ENCODE assay signal across 1 cellular context in genomic region chr1:26697978-26698849, GRCh38.
TF ChIP-seq lines count a peak whose summit lies in the region.

No MANE protein-coding gene starts in this region.

TF ChIP-seq in K562, 482 proteins besides CTCF, POLR2A, EP300 and RAD21 (continued from another document and continues in another):
- TF ChIP-seq PHB2 (IDR thresholded peaks at IDR 0.05; ENCODE audit: low read depth) (no peak), PTBP1 (IDR thresholded peaks at IDR 0.05; ENCODE audit: low read depth, low read length) (no peak), ATF1 (CRISPR knock-in tag; IDR thresholded peaks at IDR 0.05) (no peak), ATF1 (tag; IDR thresholded peaks at IDR 0.05) (peak; percentile 90), PHF20 (IDR thresholded peaks at IDR 0.05; ENCODE audit: partially characterized antibody) (no peak), THAP7 (CRISPR knock-in tag; IDR thresholded peaks at IDR 0.05) (no peak), TAF9B (IDR thresholded peaks at IDR 0.05; ENCODE audit: partially characterized antibody) (peak; percentile 57), KAT8 (IDR thresholded peaks at IDR 0.05; ENCODE audit: low read depth) (no peak), ZNF384 (IDR thresholded peaks at IDR 0.05; ENCODE audit: low read depth, low read length) (peak; percentile 3; the same call in 1 of the 2 replicates), E2F5 (CRISPR knock-in tag; IDR thresholded peaks at IDR 0.05) (no peak), ZNF134 (CRISPR knock-in tag; conservative IDR thresholded peaks at IDR 0.05) (no peak), POLR2G (IDR thresholded peaks at IDR 0.05; ENCODE audit: low read depth, low read length) (peak; percentile 83), NBN (IDR thresholded peaks at IDR 0.05; ENCODE audit: low read depth) (no peak; the same call in 1 of the 2 replicates), NR4A1 (CRISPR knock-in tag; IDR thresholded peaks at IDR 0.05) (no peak), NR4A1 (tag; IDR thresholded peaks at IDR 0.05) (no peak), SMAD2 (IDR thresholded peaks at IDR 0.05; ENCODE audit: low read depth, low read length) (no peak), CHD1 (IDR thresholded peaks at IDR 0.05; ENCODE audit: low read length) (peak; percentile 81), SRSF1 (IDR thresholded peaks at IDR 0.05; ENCODE audit: low read depth, low read length) (no peak), JUNB (CRISPR knock-in tag; conservative IDR thresholded peaks at IDR 0.05) (no peak), FOXK1 (CRISPR knock-in tag; IDR thresholded peaks at IDR 0.05; ENCODE audit: borderline replicate concordance) (0 out of 2 replicates have a peak, but pooled peaks have one; percentile 53), CTBP1 (IDR thresholded peaks at IDR 0.05; ENCODE audit: borderline replicate concordance) (peak; percentile 95), HBP1 (CRISPR knock-in tag; IDR thresholded peaks at IDR 0.05) (0 out of 2 replicates have a peak, but pooled peaks have one; percentile 36), NKRF (IDR thresholded peaks at IDR 0.05; ENCODE audit: borderline replicate concordance) (peak; percentile 81; the same call in 1 of the 2 replicates), ZBTB17 (CRISPR knock-in tag; IDR thresholded peaks at IDR 0.05) (0 out of 2 replicates have a peak, but pooled peaks have one; percentile 35), BRCA1 (IDR thresholded peaks at IDR 0.05) (no peak), BRCA1 (CRISPR knock-in tag; IDR thresholded peaks at IDR 0.05) (no peak), PRDM10 (IDR thresholded peaks at IDR 0.05; ENCODE audit: partially characterized antibody) (no peak), ZNF140 (CRISPR knock-in tag; IDR thresholded peaks at IDR 0.05) (no peak), MEF2A (IDR thresholded peaks at IDR 0.05; ENCODE audit: control insufficient read depth, low read depth, low read length) (peak; percentile 70; the same call in 1 of the 2 replicates), VEZF1 (CRISPR knock-in tag; IDR thresholded peaks at IDR 0.05) (peak; percentile 38; the same call in 1 of the 2 replicates), ZNF699 (CRISPR knock-in tag; IDR thresholded peaks at IDR 0.05; ENCODE audit: insufficient replicate concordance) (no peak), GATAD2A (IDR thresholded peaks at IDR 0.05) (0 out of 2 replicates have a peak, but pooled peaks have one; percentile 44), EGR1 (conservative IDR thresholded peaks at IDR 0.05) (no peak), ZNF644 (tag; IDR thresholded peaks at IDR 0.05; ENCODE audit: low read depth) (no peak)
- TF ChIP-seq, protein P1, sequence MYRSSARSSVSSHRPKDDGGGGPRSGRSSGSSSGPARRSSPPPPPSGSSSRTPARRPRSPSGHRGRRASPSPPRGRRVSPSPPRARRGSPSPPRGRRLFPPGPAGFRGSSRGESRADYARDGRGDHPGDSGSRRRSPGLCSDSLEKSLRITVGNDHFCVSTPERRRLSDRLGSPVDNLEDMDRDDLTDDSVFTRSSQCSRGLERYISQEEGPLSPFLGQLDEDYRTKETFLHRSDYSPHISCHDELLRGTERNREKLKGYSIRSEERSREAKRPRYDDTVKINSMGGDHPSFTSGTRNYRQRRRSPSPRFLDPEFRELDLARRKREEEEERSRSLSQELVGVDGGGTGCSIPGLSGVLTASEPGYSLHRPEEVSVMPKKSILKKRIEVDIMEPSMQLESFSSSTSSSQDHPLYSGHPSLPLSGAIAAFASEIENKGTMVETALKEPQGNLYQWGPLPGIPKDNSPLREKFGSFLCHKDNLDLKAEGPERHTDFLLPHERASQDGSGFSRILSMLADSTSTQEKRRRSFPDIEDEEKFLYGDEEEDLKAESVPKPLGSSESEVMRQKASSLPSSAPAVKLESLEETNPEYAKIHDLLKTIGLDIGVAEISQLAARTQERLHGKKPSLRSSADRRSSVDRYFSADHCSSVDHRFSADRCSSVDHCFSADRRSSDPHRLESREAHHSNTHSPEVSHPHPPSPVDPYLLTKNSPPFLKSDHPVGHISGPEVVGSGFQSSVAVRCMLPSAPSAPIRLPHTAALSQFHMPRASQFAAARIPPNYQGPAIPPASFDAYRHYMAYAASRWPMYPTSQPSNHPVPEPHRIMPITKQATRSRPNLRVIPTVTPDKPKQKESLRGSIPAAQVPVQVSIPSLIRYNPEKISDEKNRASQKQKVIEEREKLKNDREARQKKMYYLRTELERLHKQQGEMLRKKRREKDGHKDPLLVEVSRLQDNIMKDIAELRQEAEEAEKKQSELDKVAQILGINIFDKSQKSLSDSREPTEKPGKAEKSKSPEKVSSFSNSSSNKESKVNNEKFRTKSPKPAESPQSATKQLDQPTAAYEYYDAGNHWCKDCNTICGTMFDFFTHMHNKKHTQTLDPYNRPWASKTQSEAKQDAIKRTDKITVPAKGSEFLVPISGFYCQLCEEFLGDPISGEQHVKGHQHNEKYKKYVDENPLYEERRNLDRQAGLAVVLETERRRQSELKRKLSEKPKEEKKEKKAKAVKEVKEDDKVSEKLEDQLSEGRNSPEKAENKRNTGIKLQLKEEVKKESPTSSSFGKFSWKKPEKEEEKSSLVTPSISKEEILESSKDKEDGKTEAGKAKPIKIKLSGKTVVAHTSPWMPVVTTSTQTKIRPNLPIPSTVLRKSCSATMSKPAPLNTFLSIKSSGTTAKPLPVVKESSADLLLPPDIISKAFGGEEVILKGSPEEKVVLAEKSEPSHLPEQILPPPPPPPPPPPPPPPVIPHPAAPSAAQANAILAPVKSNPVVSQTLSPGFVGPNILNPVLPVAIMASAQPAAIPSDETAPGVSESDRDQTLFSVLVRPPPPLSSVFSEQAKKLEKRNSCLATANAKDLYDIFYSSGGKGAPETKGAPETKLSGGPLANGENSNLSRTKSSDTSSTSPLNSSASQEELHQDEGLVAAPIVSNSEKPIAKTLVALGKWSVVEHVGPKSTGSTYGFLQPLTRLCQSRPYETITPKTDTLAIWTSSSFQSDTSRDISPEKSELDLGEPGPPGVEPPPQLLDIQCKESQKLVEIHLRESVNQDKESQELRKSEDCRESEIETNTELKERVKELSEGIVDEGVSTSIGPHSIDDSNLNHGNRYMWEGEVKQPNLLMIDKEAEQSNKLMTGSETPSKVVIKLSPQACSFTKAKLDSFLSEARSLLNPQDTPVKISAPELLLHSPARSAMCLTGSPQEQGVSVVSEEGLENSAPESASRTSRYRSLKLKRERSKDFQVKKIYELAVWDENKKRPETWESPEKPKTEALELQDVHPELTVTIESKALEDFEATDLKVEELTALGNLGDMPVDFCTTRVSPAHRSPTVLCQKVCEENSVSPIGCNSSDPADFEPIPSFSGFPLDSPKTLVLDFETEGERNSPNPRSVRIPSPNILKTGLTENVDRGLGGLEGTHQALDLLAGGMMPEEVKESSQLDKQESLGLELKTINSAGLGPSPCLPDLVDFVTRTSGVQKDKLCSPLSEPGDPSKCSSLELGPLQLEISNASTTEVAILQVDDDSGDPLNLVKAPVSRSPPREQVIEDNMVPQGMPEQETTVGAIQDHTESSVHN (IDR thresholded peaks at IDR 0.05; ENCODE audit: borderline replicate concordance in 1 of 2, low read depth in 1 of 2): peak in 1 of 2 experiments; percentile 88; a peak in 2 of 4 replicates
- TF ChIP-seq, protein P2, sequence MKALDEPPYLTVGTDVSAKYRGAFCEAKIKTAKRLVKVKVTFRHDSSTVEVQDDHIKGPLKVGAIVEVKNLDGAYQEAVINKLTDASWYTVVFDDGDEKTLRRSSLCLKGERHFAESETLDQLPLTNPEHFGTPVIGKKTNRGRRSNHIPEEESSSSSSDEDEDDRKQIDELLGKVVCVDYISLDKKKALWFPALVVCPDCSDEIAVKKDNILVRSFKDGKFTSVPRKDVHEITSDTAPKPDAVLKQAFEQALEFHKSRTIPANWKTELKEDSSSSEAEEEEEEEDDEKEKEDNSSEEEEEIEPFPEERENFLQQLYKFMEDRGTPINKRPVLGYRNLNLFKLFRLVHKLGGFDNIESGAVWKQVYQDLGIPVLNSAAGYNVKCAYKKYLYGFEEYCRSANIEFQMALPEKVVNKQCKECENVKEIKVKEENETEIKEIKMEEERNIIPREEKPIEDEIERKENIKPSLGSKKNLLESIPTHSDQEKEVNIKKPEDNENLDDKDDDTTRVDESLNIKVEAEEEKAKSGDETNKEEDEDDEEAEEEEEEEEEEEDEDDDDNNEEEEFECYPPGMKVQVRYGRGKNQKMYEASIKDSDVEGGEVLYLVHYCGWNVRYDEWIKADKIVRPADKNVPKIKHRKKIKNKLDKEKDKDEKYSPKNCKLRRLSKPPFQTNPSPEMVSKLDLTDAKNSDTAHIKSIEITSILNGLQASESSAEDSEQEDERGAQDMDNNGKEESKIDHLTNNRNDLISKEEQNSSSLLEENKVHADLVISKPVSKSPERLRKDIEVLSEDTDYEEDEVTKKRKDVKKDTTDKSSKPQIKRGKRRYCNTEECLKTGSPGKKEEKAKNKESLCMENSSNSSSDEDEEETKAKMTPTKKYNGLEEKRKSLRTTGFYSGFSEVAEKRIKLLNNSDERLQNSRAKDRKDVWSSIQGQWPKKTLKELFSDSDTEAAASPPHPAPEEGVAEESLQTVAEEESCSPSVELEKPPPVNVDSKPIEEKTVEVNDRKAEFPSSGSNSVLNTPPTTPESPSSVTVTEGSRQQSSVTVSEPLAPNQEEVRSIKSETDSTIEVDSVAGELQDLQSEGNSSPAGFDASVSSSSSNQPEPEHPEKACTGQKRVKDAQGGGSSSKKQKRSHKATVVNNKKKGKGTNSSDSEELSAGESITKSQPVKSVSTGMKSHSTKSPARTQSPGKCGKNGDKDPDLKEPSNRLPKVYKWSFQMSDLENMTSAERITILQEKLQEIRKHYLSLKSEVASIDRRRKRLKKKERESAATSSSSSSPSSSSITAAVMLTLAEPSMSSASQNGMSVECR (CRISPR knock-in tag; IDR thresholded peaks at IDR 0.05): peak; percentile 86
